ENCODE assay signal across 8 cellular contexts in the genomic region with DNA sequence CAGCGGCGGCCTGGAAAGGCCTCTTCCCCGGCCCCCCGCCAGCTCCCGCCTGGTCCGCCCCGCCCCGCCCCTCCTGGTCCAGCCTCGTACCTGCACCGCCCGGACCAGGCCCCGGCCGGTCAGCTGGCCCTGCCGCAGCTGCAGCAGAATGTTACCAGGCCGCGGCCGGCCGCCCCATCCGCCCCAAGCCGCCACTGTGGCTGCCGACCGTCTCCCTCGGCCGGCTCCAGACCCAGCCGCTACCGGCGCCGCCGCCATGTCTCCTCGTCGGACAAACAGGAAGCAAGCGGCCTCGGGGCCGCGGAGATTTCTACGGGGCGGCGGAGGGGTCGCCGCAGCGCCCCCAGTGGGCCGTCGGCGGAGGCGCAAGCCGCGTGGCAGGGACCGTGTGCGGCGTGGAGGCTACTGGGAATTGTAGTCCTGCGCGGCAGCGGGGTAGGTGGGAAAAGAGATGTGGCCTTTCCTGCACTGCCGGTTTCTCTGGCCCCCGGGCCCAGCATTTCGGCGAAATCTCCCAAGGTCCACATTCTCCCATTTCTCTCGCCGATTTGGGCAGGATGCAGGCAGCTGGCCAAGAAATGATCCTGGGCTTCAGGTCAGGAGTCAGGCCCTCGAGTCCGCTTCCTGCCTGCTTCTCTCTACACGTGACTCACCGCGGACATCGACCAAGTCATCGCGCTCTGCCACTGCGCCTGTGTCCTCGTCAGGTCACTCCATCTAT. TPM values are rescaled to one million over a fixed set of nuclear protein-coding genes. Genes with fewer than 3 reads are reported as not detected.
DNase-seq lines count a peak whose midpoint lies in the region; ATAC-seq and TF ChIP-seq lines count a peak whose summit lies in the region.

TRPC4AP (minus strand) TSS at position 284 of the 721 bp plus-strand sequence; CDS start at position 258, 26 bp downstream.

- 0 to 10% methylated on average over 2 to 29 of the region's 69 CpGs for WGBS in upper lobe of left lung, 2 donors

- H3K4me3 ChIP-seq in GM12865 (ENCODE audit: low read depth, low read length) (peak within 1 kb of the TSS; percentile 78), upper lobe of left lung (peak within 1 kb of the TSS; percentile 92 to 96 (median 94))

- no peaks in the 10 kb centered on the region for H3K9me3 ChIP-seq in upper lobe of left lung

- peaks cover 0 to 10% (median 5%) of the 10 kb centered on the region in 4 donors for H3K36me3 ChIP-seq in upper lobe of left lung

- peaks cover 10% of the 10 kb centered on the region for H3K36me3 Mint-ChIP-seq in activated naive CD8-positive, alpha-beta T cell treated with anti-CD3 and anti-CD28 coated beads, Interleukin-2, amount 50 U/mL, for 24 hours (ENCODE audit: low read depth)

- peak in 1 of 4 donors; percentile 39 for TF ChIP-seq EP300 in upper lobe of left lung (IDR thresholded peaks at IDR 0.05)

- peak; percentile 20 to 91 (median 68) for TF ChIP-seq POLR2A in upper lobe of left lung (IDR thresholded peaks at IDR 0.05)

- H3K4me3 Mint-ChIP-seq in activated naive CD8-positive, alpha-beta T cell treated with anti-CD3 and anti-CD28 coated beads, Interleukin-2, amount 50 U/mL, for 24 hours, result peak within 1 kb of the TSS; percentile 95

- peaks cover 37 to 57% (median 44%) of the 10 kb centered on the region in 4 donors for H3K4me1 ChIP-seq in upper lobe of left lung

- ATAC-seq in HG02588 (IDR thresholded peaks at IDR 0.05; ENCODE audit: unreplicated experiment) (peak; percentile 90), upper lobe of left lung (ENCODE audit: low FRiP score in 2 of 2) (peak; percentile 98)
- peak; percentile 94 for ATAC-seq in activated naive CD8-positive, alpha-beta T cell treated with anti-CD3 and anti-CD28 coated beads, Interleukin-2, amount 50 U/mL, for 24 hours

- no peaks in the 10 kb centered on the region for H3K9me3 Mint-ChIP-seq in activated naive CD8-positive, alpha-beta T cell treated with anti-CD3 and anti-CD28 coated beads, Interleukin-2, amount 50 U/mL, for 24 hours

- H3K4me1 Mint-ChIP-seq in activated naive CD8-positive, alpha-beta T cell treated with anti-CD3 and anti-CD28 coated beads, Interleukin-2, amount 50 U/mL, for 24 hours, result peaks cover 56% of the 10 kb centered on the region

- H3K27ac Mint-ChIP-seq in activated naive CD8-positive, alpha-beta T cell treated with anti-CD3 and anti-CD28 coated beads, Interleukin-2, amount 50 U/mL, for 24 hours, result peak within 1 kb of the TSS; percentile 99

- H3K27me3 Mint-ChIP-seq in activated naive CD8-positive, alpha-beta T cell treated with anti-CD3 and anti-CD28 coated beads, Interleukin-2, amount 50 U/mL, for 24 hours, result no peaks in the 10 kb centered on the region

- DNase-seq in GM12865 (ENCODE audit: low read depth) (peak; percentile 94), NCI-H1048 (lab: John Stamatoyannopoulos, UW) (peak; percentile 76), SW 1271 (lab: John Stamatoyannopoulos, UW) (peak; percentile 88 to 98), cardiac septum (ENCODE audit: low spot score) (peak; percentile 97), posterior cingulate gyrus (peak; percentile 78 to 98 (median 86)), upper lobe of left lung (peak; percentile 92 to 97)
- peak; percentile 87 for DNase-seq in activated naive CD8-positive, alpha-beta T cell treated with anti-CD3 and anti-CD28 coated beads, Interleukin-2, amount 50 U/mL, for 24 hours

- no peaks in the 10 kb centered on the region for H3K27me3 ChIP-seq in upper lobe of left lung

- intact Hi-C loops in cardiac septum (cut with DNase I), result loop anchor here (2.0 kb wide), 1 partner anchor 220 kb away; the partner anchor contains the start of gene GGT7
- intact Hi-C loops in posterior cingulate gyrus (cut with DNase I), result loop anchor here (2.0 to 5.0 kb wide), 5 partner anchors 54 to 220 kb away; partner anchors contain the start of genes EDEM2, GGT7, GSS and MYH7B

- H3K27ac ChIP-seq in upper lobe of left lung, result peak within 1 kb of the TSS; percentile 94 to 99 (median 97)

- TF ChIP-seq CTCF in GM12865 (IDR thresholded peaks at IDR 0.05; ENCODE audit: insufficient read depth, low read depth, low read length, missing control alignments) (peak; percentile 98), upper lobe of left lung (IDR thresholded peaks at IDR 0.05) (peak; percentile 98 to 99 (median 99))

RNA-seq across cellular contexts. Expression of gene TRPC4AP, which starts in this region (rescaled TPM):
- 34.9 TPM for total RNA-seq in cardiac septum
- total RNA-seq in upper lobe of left lung, result 100 to 1,000 TPM in 2 of 6 donors, 10 to 100 TPM in 4; 64.3 to 118 (median 80.5) TPM

Comparison
In these comparisons a context has a peak if more than half of its experiments do, and no peak if none do; other contexts are left out.
1. Peak in every context shown above with its lines: DNase-seq, ATAC-seq, H3K4me3 ChIP-seq and H3K27ac ChIP-seq.